In genomic region chr7:105389090-105389650, GRCh38 we compare ENCODE assay signal across 8 cellular contexts. TPM values are rescaled to one million over a fixed set of nuclear protein-coding genes. Genes with fewer than 3 reads are reported as not detected.
DNase-seq lines count a peak whose midpoint lies in the region; ATAC-seq and TF ChIP-seq lines count a peak whose summit lies in the region.

No MANE protein-coding gene starts in this region.

- no peak for TF ChIP-seq CTCF in MCF 10A (IDR thresholded peaks at IDR 0.05; ENCODE audit: unreplicated experiment)

- H3K9me3 Mint-ChIP-seq in MCF 10A (ENCODE audit: unreplicated experiment), result no peaks in the 10 kb centered on the region

- peaks cover 6% of the 10 kb centered on the region for H3K36me3 Mint-ChIP-seq in MCF 10A (ENCODE audit: insufficient read depth, unreplicated experiment)

- POLR2A ChIA-PET in MCF 10A (lab: Yijun Ruan, JAX), result interaction anchor here (0.6 to 2.7 kb wide), 12 partner anchors 9 to 1436 kb away, joined by 3 to 10 read pairs (median 4); partner anchors contain the start of gene KMT2E

- H3K27ac ChIP-seq in skin epidermis, result peak overlapping the region in 8 of 21 experiments; percentile 34 to 75 (median 53)

- intact Hi-C loops in MCF 10A (cut with micrococcal nuclease), result no loop called here

- CTCF ChIA-PET in MCF 10A (lab: Yijun Ruan, JAX), result interaction anchor here (0.5 to 0.9 kb wide), 2 partner anchors 49 to 227 kb away, joined by 3 to 4 read pairs; no protein-coding TSS in a partner anchor

- BruUV-seq in MCF 10A (replicated peaks; lab: Mats Ljungman, UMichigan), result no TSS peak

- DNase-seq in DMS153 (lab: John Stamatoyannopoulos, UW) (peak; percentile 28), SK-MEL-5 (ENCODE audit: low read depth, low spot score) (peak; percentile 71), MCF 10A (ENCODE audit: unreplicated experiment) (peak; percentile 54), iris pigment epithelial cell (ENCODE audit: low read depth) (peak; percentile 53)
- no peak for DNase-seq in stimulated activated naive CD4-positive, alpha-beta T cell treated with Interleukin-2 at 50 U/mL for 16 hours (lab: John Stamatoyannopoulos, UW)

- ATAC-seq in GM21529 (IDR thresholded peaks at IDR 0.05; ENCODE audit: unreplicated experiment), result peak; percentile 28

- peak overlapping the region; percentile 8 for H3K27ac Mint-ChIP-seq in MCF 10A (ENCODE audit: low read depth, unreplicated experiment)

- H3K4me3 Mint-ChIP-seq in MCF 10A (ENCODE audit: unreplicated experiment), result peak overlapping the region; percentile 82

- peak overlapping the region; percentile 70 to 96 (median 91) for H3K4me3 ChIP-seq in skin epidermis

- no peaks in the 10 kb centered on the region for H3K27me3 Mint-ChIP-seq in MCF 10A (ENCODE audit: insufficient read depth, unreplicated experiment)

- no peak for TF ChIP-seq EP300 in Ishikawa (IDR thresholded peaks at IDR 0.05; ENCODE audit: borderline replicate concordance)

- in situ Hi-C loops in SK-MEL-5 (cut with HindIII; ENCODE audit: low pct_unique_long_range_greater_than_20kb, low sequenced_read_pairs), result no loop called here

- H3K4me1 Mint-ChIP-seq in MCF 10A (ENCODE audit: insufficient read depth, unreplicated experiment), result no peaks in the 10 kb centered on the region

- no peak for TF ChIP-seq RAD21 in Ishikawa (IDR thresholded peaks at IDR 0.05; ENCODE audit: low read depth)

TF ChIP-seq in Ishikawa, 13 proteins besides CTCF, POLR2A, EP300 and RAD21:
- peak; percentile 81 for TF ChIP-seq ZBTB7A (IDR thresholded peaks at IDR 0.05; ENCODE audit: low read depth)
- TF ChIP-seq NFIC (IDR thresholded peaks at IDR 0.05), result no peak
- peak; percentile 29; the same call in 1 of the 2 replicates for TF ChIP-seq MAX (IDR thresholded peaks at IDR 0.05)
- TF ChIP-seq TEAD4 (IDR thresholded peaks at IDR 0.05), result no peak

RNA-seq across cellular contexts. Expression of gene SRPK2, which starts 0.4 kb away (rescaled TPM):
- 59.8 and 67.1 TPM in 2 replicates for total RNA-seq in SK-MEL-5 (2014; rRNA removed; shearing (Covaris generic))
- 62.3 and 65.2 TPM in 2 replicates for polyA plus RNA-seq in SK-MEL-5 (2015; cell fraction: cytosol; rRNA removed)
- 54.9 and 65.6 TPM in 2 replicates for polyA plus RNA-seq in SK-MEL-5 (2015; cell fraction: nucleus; rRNA removed)
- 54.4 and 60.8 TPM in 2 replicates for total RNA-seq in MCF 10A (2022)
